In genomic region chr5:98201006-98201620, GRCh38 we compare ENCODE assay signal across 17 cellular contexts.
"Had no signal": no experiment of that assay in that cellular context is flagged by ENCODE, and none has a peak within 500 bp of the region (broad histone marks: within the 10 kb centered on the region; RNA-seq: fewer than 3 reads in every experiment).

No MANE protein-coding gene starts in this region.

- H3K36me3 Mint-ChIP-seq: activated naive CD4-positive, alpha-beta T cell treated with anti-CD3 and anti-CD28 coated beads, Interleukin-2, amount 10 ng/mL, durations not matched to agents 7 days and 5 days; brain; memory B cell; natural killer cell treated with Interleukin-12 subunit alpha and Interleukin-12 subunit beta and Interleukin-15 and Interleukin-18, amount 100 ng/mL, for 72 hours had no signal

- H3K27me3 ChIP-seq: colonic mucosa, gastroesophageal sphincter, heart right ventricle, spleen, stomach, upper lobe of right lung had no signal

- H3K9me3 ChIP-seq: colonic mucosa, gastroesophageal sphincter, heart right ventricle, stomach, thoracic aorta, upper lobe of right lung had no signal

- H3K27ac ChIP-seq: colonic mucosa, gastroesophageal sphincter, heart right ventricle, SK-N-MC, spleen, stomach, thoracic aorta, upper lobe of right lung, VCaP had no signal

- H3K4me1 ChIP-seq: colonic mucosa, heart right ventricle, spleen, stomach, upper lobe of right lung had no signal

- H3K9me3 Mint-ChIP-seq: activated naive CD4-positive, alpha-beta T cell treated with anti-CD3 and anti-CD28 coated beads, Interleukin-2, amount 10 ng/mL, durations not matched to agents 7 days and 5 days; memory B cell had no signal

- H3K4me3 ChIP-seq: colonic mucosa, gastroesophageal sphincter, heart right ventricle, SK-N-MC, spleen, stomach, thoracic aorta, upper lobe of right lung had no signal

- H3K27me3 Mint-ChIP-seq: activated naive CD4-positive, alpha-beta T cell treated with anti-CD3 and anti-CD28 coated beads, Interleukin-2, amount 10 ng/mL, durations not matched to agents 7 days and 5 days; memory B cell; natural killer cell treated with Interleukin-12 subunit alpha and Interleukin-12 subunit beta and Interleukin-15 and Interleukin-18, amount 100 ng/mL, for 72 hours had no signal

- H3K27ac Mint-ChIP-seq: activated naive CD4-positive, alpha-beta T cell treated with anti-CD3 and anti-CD28 coated beads, Interleukin-2, amount 10 ng/mL, durations not matched to agents 7 days and 5 days; brain; memory B cell; natural killer cell treated with Interleukin-12 subunit alpha and Interleukin-12 subunit beta and Interleukin-15 and Interleukin-18, amount 100 ng/mL, for 72 hours had no signal

- H3K36me3 ChIP-seq: colonic mucosa, gastroesophageal sphincter, heart right ventricle, spleen, stomach, thoracic aorta, upper lobe of right lung had no signal

- H3K4me3 Mint-ChIP-seq: activated naive CD4-positive, alpha-beta T cell treated with anti-CD3 and anti-CD28 coated beads, Interleukin-2, amount 10 ng/mL, durations not matched to agents 7 days and 5 days; brain; memory B cell; natural killer cell treated with Interleukin-12 subunit alpha and Interleukin-12 subunit beta and Interleukin-15 and Interleukin-18, amount 100 ng/mL, for 72 hours had no signal

- DNase-seq: activated CD4-positive, alpha-beta T cell treated with anti-CD3 and anti-CD28 coated beads, Interleukin-2, amount 50 U/mL, for 48 hours; activated naive CD4-positive, alpha-beta T cell treated with anti-CD3 and anti-CD28 coated beads, Interleukin-2, amount 10 ng/mL, durations not matched to agents 7 days and 5 days; central memory CD4-positive, alpha-beta T cell; colonic mucosa; heart right ventricle; nucleus accumbens; right cardiac atrium; spleen; stomach; upper lobe of right lung had no signal

- H3K4me1 Mint-ChIP-seq: activated naive CD4-positive, alpha-beta T cell treated with anti-CD3 and anti-CD28 coated beads, Interleukin-2, amount 10 ng/mL, durations not matched to agents 7 days and 5 days; memory B cell had no signal
